In the genomic region with DNA sequence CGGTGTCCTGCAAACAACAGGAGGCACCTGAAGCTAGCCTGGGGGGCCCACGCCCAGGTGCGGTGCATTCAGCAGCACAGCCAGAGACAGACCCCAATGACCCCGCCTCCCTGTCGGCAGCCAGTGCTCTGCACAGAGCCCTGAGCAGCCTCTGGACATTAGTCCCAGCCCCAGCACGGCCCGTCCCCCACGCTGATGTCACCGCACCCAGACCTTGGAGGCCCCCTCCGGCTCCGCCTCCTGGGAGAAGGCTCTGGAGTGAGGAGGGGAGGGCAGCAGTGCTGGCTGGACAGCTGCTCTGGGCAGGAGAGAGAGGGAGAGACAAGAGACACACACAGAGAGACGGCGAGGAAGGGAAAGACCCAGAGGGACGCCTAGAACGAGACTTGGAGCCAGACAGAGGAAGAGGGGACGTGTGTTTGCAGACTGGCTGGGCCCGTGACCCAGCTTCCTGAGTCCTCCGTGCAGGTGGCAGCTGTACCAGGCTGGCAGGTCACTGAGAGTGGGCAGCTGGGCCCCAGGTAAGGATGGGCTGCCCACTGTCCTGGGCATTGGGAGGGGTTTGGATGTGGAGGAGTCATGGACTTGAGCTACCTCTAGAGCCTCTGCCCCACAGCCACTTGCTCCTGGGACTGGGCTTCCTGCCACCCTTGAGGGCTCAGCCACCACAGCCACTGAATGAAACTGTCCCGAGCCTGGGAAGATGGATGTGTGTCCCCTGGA, we compare ENCODE assay signal across 8 cellular contexts. TPM values are rescaled to one million over a fixed set of nuclear protein-coding genes. Genes with fewer than 3 reads are reported as not detected.
DNase-seq lines count a peak whose midpoint lies in the region; ATAC-seq and TF ChIP-seq lines count a peak whose summit lies in the region.

TSS of gene MYO7A (plus strand) at position 278 of the 723 bp plus-strand sequence. CDS start 2,389 bp downstream, outside the sequence.

- no peak for ATAC-seq in stimulated activated naive CD8-positive, alpha-beta T cell treated with anti-CD3 and anti-CD28 coated beads, Interleukin-15, amount 100 ng/mL, for 72 hours

- no peak within 1 kb of the TSS for H3K27ac Mint-ChIP-seq in MCF 10A (ENCODE audit: low read depth, unreplicated experiment)
- H3K27ac Mint-ChIP-seq in stimulated activated naive CD8-positive, alpha-beta T cell treated with anti-CD3 and anti-CD28 coated beads, Interleukin-15, amount 100 ng/mL, for 72 hours: peak within 1 kb of the TSS in 1 of 2 donors; percentile 69

- peak within 1 kb of the TSS; percentile 31 for H3K4me3 ChIP-seq in kidney epithelial cell (ENCODE audit: low read depth, low read length)

- H3K27me3 Mint-ChIP-seq in MCF 10A (ENCODE audit: insufficient read depth, unreplicated experiment): peaks cover 11% of the 10 kb centered on the region
- peaks cover 29% of the 10 kb centered on the region for H3K27me3 Mint-ChIP-seq in stimulated activated naive CD8-positive, alpha-beta T cell treated with anti-CD3 and anti-CD28 coated beads, Interleukin-15, amount 100 ng/mL, for 72 hours

- H3K4me3 Mint-ChIP-seq in MCF 10A (ENCODE audit: unreplicated experiment): peak within 1 kb of the TSS; percentile 68
- H3K4me3 Mint-ChIP-seq in stimulated activated naive CD8-positive, alpha-beta T cell treated with anti-CD3 and anti-CD28 coated beads, Interleukin-15, amount 100 ng/mL, for 72 hours: peak within 1 kb of the TSS; percentile 69 to 81

- H3K36me3 ChIP-seq in kidney epithelial cell (ENCODE audit: control insufficient read depth, insufficient read depth, low read length): no peaks in the 10 kb centered on the region

- peaks cover 2% of the 10 kb centered on the region for H3K27me3 ChIP-seq in kidney epithelial cell (ENCODE audit: control insufficient read depth, insufficient read depth, low read length)

- POLR2A ChIA-PET in MCF 10A (lab: Yijun Ruan, JAX): no interaction called here

- TF ChIP-seq CTCF in MCF 10A (IDR thresholded peaks at IDR 0.05; ENCODE audit: unreplicated experiment) (no peak), kidney epithelial cell (IDR thresholded peaks at IDR 0.05; ENCODE audit: insufficient read depth, low read length, poor library complexity, severe bottlenecking) (no peak), GM13976 (IDR thresholded peaks at IDR 0.05; ENCODE audit: borderline replicate concordance, control extremely low read depth, extremely low read depth, insufficient read depth, missing control alignments) (no peak)

- no peaks in the 10 kb centered on the region for H3K4me1 Mint-ChIP-seq in MCF 10A (ENCODE audit: insufficient read depth, unreplicated experiment)
- peaks cover 24% of the 10 kb centered on the region for H3K4me1 Mint-ChIP-seq in stimulated activated naive CD8-positive, alpha-beta T cell treated with anti-CD3 and anti-CD28 coated beads, Interleukin-15, amount 100 ng/mL, for 72 hours

- DNase-seq in COR-L47 (lab: John Stamatoyannopoulos, UW): peak; percentile 86
- DNase-seq in NCI-H345 (lab: John Stamatoyannopoulos, UW): peak; percentile 71
- no peak for DNase-seq in MCF 10A (ENCODE audit: unreplicated experiment)
- peak; percentile 29 for DNase-seq in kidney epithelial cell (ENCODE audit: low read depth)
- DNase-seq in stimulated activated naive CD8-positive, alpha-beta T cell treated with anti-CD3 and anti-CD28 coated beads, Interleukin-15, amount 100 ng/mL, for 72 hours: no peak
- DNase-seq in cerebellum (ENCODE audit: low spot score): no peak
- no peak for DNase-seq in GM13976 (ENCODE audit: low spot score)
- no peak for DNase-seq in stimulated activated CD4-positive, alpha-beta T cell treated with anti-CD3 and anti-CD28 coated beads, Interleukin-4, amount 100 ng/mL, for 24 hours

- no peaks in the 10 kb centered on the region for H3K36me3 Mint-ChIP-seq in MCF 10A (ENCODE audit: insufficient read depth, unreplicated experiment)

- in situ Hi-C loops in GM13976 (cut with MboI; ENCODE audit: low sequenced_read_pairs, unreplicated experiment): no loop called here

- BruUV-seq in MCF 10A (replicated peaks; lab: Mats Ljungman, UMichigan): no TSS peak

- intact Hi-C loops in MCF 10A (cut with micrococcal nuclease): loop anchor here (1.0 to 5.0 kb wide), 3 partner anchors 60 to 489 kb away; no protein-coding TSS in a partner anchor

- CTCF ChIA-PET in MCF 10A (lab: Yijun Ruan, JAX): interaction anchor here (0.5 to 5.4 kb wide), 30 partner anchors 13 to 1350 kb away, joined by 3 to 52 read pairs (median 5); no protein-coding TSS in a partner anchor

- no peaks in the 10 kb centered on the region for H3K9me3 Mint-ChIP-seq in MCF 10A (ENCODE audit: unreplicated experiment)
- no peaks in the 10 kb centered on the region for H3K9me3 Mint-ChIP-seq in stimulated activated naive CD8-positive, alpha-beta T cell treated with anti-CD3 and anti-CD28 coated beads, Interleukin-15, amount 100 ng/mL, for 72 hours

RNA-seq across cellular contexts. Expression of gene MYO7A, which starts in this region (rescaled TPM):
- total RNA-seq in MCF 10A (2022) (0.26 and 0.27 TPM in 2 replicates), kidney epithelial cell (0.17 and 0.89 TPM in 2 replicates), cerebellum (3.9 TPM)

Comparison
In these comparisons a context has a peak if more than half of its experiments do, and no peak if none do; other contexts are left out.
1. Peak in DNase-seq and H3K4me3 ChIP-seq in kidney epithelial cell; RNA of the gene not detected or under 1 TPM.
2. DNase-seq: peak in COR-L47 (single experiment) and NCI-H345 (single experiment); none in MCF 10A (single experiment), stimulated activated naive CD8-positive, alpha-beta T cell treated with anti-CD3 and anti-CD28 coated beads, Interleukin-15, amount 100 ng/mL, for 72 hours (0 of 2), cerebellum (single experiment), GM13976 (single experiment) and stimulated activated CD4-positive, alpha-beta T cell treated with anti-CD3 and anti-CD28 coated beads, Interleukin-4, amount 100 ng/mL, for 24 hours (single experiment).